13 cellular contexts compared by ENCODE assay signal in the genomic region with DNA sequence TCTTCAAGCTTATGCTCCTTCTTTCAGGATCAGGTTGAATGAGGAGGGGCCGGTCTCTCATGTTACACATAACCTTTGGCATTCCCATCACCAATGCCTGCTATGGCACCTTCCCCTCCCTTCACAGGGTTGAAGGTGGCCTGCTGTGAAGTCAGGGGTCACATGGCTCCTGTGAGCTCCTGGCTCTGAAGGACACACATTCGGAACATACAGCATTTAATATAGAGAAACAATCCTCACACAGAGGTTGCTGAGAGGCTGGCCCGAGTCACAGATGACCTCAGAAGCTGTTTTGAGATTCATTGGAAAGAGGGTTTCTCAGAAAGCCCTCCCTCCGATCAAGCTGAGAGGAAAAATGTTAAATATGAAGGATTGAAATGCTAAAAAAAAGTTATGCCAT.
DNase-seq lines count a peak whose midpoint lies in the region; ATAC-seq and TF ChIP-seq lines count a peak whose summit lies in the region.
"Had no signal": no experiment of that assay in that cellular context is flagged by ENCODE, and none has a peak within 500 bp of the region (broad histone marks: within the 10 kb centered on the region; RNA-seq: fewer than 3 reads in every experiment).

No MANE protein-coding gene starts in this region.

- no peak for ATAC-seq in GM21529 (IDR thresholded peaks at IDR 0.05; ENCODE audit: unreplicated experiment)
- ATAC-seq: stimulated activated naive CD8-positive, alpha-beta T cell treated with anti-CD3 and anti-CD28 coated beads, Interleukin-15, amount 100 ng/mL, for 72 hours had no signal

- DNase-seq in fibroblast of pulmonary artery (ENCODE audit: low read depth), result peak; percentile 29
- DNase-seq in neural progenitor cell (ENCODE audit: low spot score), result no peak
- DNase-seq in type B pancreatic cell (ENCODE audit: extremely low spot score, unreplicated experiment), result no peak
- no peak for DNase-seq in H7
- no peak for DNase-seq in NCI-H82 (lab: John Stamatoyannopoulos, UW)
- DNase-seq: activated naive CD4-positive, alpha-beta T cell treated with anti-CD3 and anti-CD28 coated beads, Interleukin-2, amount 10 ng/mL, durations not matched to agents 7 days and 5 days; NCI-H1048; NCI-H510A; stimulated activated naive CD8-positive, alpha-beta T cell treated with anti-CD3 and anti-CD28 coated beads, Interleukin-15, amount 100 ng/mL, for 72 hours had no signal

- H3K4me3 Mint-ChIP-seq in neural progenitor cell (peak overlapping the region; percentile 61), type B pancreatic cell (peak overlapping the region; percentile 37)
- H3K4me3 Mint-ChIP-seq: activated naive CD4-positive, alpha-beta T cell treated with anti-CD3 and anti-CD28 coated beads, Interleukin-2, amount 10 ng/mL, durations not matched to agents 7 days and 5 days; stimulated activated naive CD8-positive, alpha-beta T cell treated with anti-CD3 and anti-CD28 coated beads, Interleukin-15, amount 100 ng/mL, for 72 hours had no signal

- no peak overlapping the region for H2AFZ ChIP-seq in neural progenitor cell (replicated peaks)

- peaks cover 48% of the 10 kb centered on the region for H3F3A ChIP-seq in neural progenitor cell (ENCODE audit: low read depth)

- H3K36me3 Mint-ChIP-seq in neural progenitor cell (no peaks in the 10 kb centered on the region), type B pancreatic cell (peaks cover 4% of the 10 kb centered on the region)
- H3K36me3 Mint-ChIP-seq: activated naive CD4-positive, alpha-beta T cell treated with anti-CD3 and anti-CD28 coated beads, Interleukin-2, amount 10 ng/mL, durations not matched to agents 7 days and 5 days had no signal

- no peak overlapping the region for H3K9ac ChIP-seq in neural progenitor cell

- TF ChIP-seq CTCF in fibroblast of pulmonary artery (IDR thresholded peaks at IDR 0.05; ENCODE audit: low read length, missing control alignments) (no peak), neural progenitor cell (IDR thresholded peaks at IDR 0.05) (no peak), type B pancreatic cell (conservative IDR thresholded peaks at IDR 0.05) (no peak)

- H3K4me1 Mint-ChIP-seq in neural progenitor cell, result peaks cover 92% of the 10 kb centered on the region
- peaks cover 70% of the 10 kb centered on the region for H3K4me1 Mint-ChIP-seq in type B pancreatic cell (ENCODE audit: unreplicated experiment)

- peak overlapping the region; percentile 92 for H3K27ac Mint-ChIP-seq in neural progenitor cell
- peak overlapping the region; percentile 50 for H3K27ac Mint-ChIP-seq in type B pancreatic cell
- H3K27ac Mint-ChIP-seq: activated naive CD4-positive, alpha-beta T cell treated with anti-CD3 and anti-CD28 coated beads, Interleukin-2, amount 10 ng/mL, durations not matched to agents 7 days and 5 days had no signal

- H3K36me3 ChIP-seq in neural progenitor cell (no peaks in the 10 kb centered on the region), H7 (replicated peaks; ENCODE audit: control insufficient read depth, insufficient read depth, low read length) (no peaks in the 10 kb centered on the region)
- H3K36me3 ChIP-seq: prostate gland had no signal

- H4K20me1 ChIP-seq in neural progenitor cell (ENCODE audit: low read depth), result no peaks in the 10 kb centered on the region

- no peaks in the 10 kb centered on the region for H3K9me3 Mint-ChIP-seq in neural progenitor cell
- H3K9me3 Mint-ChIP-seq in type B pancreatic cell, result no peaks in the 10 kb centered on the region
- H3K9me3 Mint-ChIP-seq: activated naive CD4-positive, alpha-beta T cell treated with anti-CD3 and anti-CD28 coated beads, Interleukin-2, amount 10 ng/mL, durations not matched to agents 7 days and 5 days; stimulated activated naive CD8-positive, alpha-beta T cell treated with anti-CD3 and anti-CD28 coated beads, Interleukin-15, amount 100 ng/mL, for 72 hours had no signal

- peak overlapping the region; percentile 64 for H3K4me2 ChIP-seq in neural progenitor cell

- H3K4me3 ChIP-seq in fibroblast of pulmonary artery (replicated peaks; ENCODE audit: low read depth, low read length) (no peak overlapping the region), neural progenitor cell (no peak overlapping the region), H7 (ENCODE audit: insufficient read depth, low read depth, low read length) (no peak overlapping the region)
- H3K4me3 ChIP-seq: lung, prostate gland had no signal

- no peaks in the 10 kb centered on the region for H3K27me3 ChIP-seq in neural progenitor cell
- no peaks in the 10 kb centered on the region for H3K27me3 ChIP-seq in H7 (ENCODE audit: control insufficient read depth, insufficient read depth, low read length)

- H3K9me3 ChIP-seq in neural progenitor cell (ENCODE audit: low read depth), result no peaks in the 10 kb centered on the region
- H3K9me3 ChIP-seq: prostate gland had no signal

- H3K4me1 ChIP-seq in neural progenitor cell, result peaks cover 74% of the 10 kb centered on the region
- H3K4me1 ChIP-seq: prostate gland had no signal

- H3K27me3 Mint-ChIP-seq in neural progenitor cell (ENCODE audit: insufficient read depth, low read depth) (peaks cover 5% of the 10 kb centered on the region), type B pancreatic cell (no peaks in the 10 kb centered on the region)
- H3K27me3 Mint-ChIP-seq: stimulated activated naive CD8-positive, alpha-beta T cell treated with anti-CD3 and anti-CD28 coated beads, Interleukin-15, amount 100 ng/mL, for 72 hours had no signal

- H3K27ac ChIP-seq in angular gyrus (ENCODE audit: low read depth, low read length) (peak overlapping the region; percentile 2), neural progenitor cell (peak overlapping the region; percentile 18)
- H3K27ac ChIP-seq: prostate gland had no signal

- H3K79me2 ChIP-seq in neural progenitor cell (ENCODE audit: low read depth), result no peaks in the 10 kb centered on the region
